ENCODE assay signal across 1 cellular context in the genomic region with DNA sequence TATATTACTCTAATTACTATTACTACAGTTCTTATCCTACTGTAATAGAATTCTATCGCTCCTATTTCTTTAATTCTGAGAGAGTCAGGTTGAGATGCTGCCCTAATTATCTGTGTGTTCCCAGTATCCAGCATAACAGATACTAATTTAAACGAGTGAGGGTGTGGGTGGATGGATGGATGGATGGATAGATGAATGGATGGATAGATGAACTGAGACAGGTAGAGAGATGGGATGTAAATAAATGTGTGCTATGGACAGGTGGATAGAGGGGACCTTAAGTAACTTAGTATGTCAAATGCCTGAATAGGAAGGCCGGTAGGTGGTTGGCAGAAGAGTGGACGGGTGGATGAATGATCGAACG.
TF ChIP-seq lines count a peak whose summit lies in the region.

No MANE protein-coding gene starts in this region.

TF ChIP-seq in K562, 482 proteins besides CTCF, POLR2A, EP300 and RAD21 (continued from another document):
- TF ChIP-seq, protein P1, sequence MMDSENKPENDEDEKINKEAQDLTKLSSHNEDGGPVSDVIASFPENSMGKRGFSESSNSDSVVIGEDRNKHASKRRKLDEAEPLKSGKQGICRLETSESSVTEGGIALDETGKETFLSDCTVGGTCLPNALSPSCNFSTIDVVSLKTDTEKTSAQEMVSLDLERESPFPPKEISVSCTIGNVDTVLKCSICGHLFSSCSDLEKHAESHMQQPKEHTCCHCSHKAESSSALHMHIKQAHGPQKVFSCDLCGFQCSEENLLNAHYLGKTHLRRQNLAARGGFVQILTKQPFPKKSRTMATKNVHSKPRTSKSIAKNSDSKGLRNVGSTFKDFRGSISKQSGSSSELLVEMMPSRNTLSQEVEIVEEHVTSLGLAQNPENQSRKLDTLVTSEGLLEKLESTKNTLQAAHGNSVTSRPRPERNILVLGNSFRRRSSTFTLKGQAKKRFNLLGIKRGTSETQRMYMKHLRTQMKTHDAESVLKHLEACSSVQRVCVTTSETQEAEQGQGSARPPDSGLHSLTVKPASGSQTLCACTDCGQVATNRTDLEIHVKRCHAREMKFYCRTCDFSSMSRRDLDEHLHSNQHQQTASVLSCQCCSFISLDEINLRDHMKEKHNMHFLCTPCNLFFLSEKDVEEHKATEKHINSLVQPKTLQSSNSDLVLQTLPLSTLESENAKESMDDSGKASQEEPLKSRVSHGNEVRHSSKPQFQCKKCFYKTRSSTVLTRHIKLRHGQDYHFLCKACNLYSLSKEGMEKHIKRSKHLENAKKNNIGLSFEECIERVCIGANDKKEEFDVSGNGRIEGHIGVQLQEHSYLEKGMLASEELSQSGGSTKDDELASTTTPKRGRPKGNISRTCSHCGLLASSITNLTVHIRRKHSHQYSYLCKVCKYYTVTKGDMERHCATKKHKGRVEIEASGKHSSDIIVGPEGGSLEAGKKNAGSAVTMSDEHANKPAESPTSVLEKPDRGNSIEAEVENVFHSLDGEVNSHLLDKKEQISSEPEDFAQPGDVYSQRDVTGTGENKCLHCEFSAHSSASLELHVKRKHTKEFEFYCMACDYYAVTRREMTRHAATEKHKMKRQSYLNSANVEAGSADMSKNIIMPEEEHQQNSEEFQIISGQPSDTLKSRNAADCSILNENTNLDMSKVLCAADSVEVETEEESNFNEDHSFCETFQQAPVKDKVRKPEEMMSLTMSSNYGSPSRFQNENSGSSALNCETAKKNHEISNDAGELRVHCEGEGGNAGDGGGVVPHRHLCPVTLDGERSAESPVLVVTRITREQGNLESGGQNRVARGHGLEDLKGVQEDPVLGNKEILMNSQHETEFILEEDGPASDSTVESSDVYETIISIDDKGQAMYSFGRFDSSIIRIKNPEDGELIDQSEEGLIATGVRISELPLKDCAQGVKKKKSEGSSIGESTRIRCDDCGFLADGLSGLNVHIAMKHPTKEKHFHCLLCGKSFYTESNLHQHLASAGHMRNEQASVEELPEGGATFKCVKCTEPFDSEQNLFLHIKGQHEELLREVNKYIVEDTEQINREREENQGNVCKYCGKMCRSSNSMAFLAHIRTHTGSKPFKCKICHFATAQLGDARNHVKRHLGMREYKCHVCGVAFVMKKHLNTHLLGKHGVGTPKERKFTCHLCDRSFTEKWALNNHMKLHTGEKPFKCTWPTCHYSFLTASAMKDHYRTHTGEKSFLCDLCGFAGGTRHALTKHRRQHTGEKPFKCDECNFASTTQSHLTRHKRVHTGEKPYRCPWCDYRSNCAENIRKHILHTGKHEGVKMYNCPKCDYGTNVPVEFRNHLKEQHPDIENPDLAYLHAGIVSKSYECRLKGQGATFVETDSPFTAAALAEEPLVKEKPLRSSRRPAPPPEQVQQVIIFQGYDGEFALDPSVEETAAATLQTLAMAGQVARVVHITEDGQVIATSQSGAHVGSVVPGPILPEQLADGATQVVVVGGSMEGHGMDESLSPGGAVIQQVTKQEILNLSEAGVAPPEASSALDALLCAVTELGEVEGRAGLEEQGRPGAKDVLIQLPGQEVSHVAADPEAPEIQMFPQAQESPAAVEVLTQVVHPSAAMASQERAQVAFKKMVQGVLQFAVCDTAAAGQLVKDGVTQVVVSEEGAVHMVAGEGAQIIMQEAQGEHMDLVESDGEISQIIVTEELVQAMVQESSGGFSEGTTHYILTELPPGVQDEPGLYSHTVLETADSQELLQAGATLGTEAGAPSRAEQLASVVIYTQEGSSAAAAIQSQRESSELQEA (IDR thresholded peaks at IDR 0.05; ENCODE audit: low read depth): no peak
- TF ChIP-seq, protein P2, sequence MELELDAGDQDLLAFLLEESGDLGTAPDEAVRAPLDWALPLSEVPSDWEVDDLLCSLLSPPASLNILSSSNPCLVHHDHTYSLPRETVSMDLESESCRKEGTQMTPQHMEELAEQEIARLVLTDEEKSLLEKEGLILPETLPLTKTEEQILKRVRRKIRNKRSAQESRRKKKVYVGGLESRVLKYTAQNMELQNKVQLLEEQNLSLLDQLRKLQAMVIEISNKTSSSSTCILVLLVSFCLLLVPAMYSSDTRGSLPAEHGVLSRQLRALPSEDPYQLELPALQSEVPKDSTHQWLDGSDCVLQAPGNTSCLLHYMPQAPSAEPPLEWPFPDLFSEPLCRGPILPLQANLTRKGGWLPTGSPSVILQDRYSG (tag; conservative IDR thresholded peaks at IDR 0.05; ENCODE audit: low read depth): no peak
- TF ChIP-seq MAFF (IDR thresholded peaks at IDR 0.05; ENCODE audit: low read length) (no peak), SRSF7 (optimal IDR thresholded peaks at IDR 0.05; ENCODE audit: low read depth, low read length) (no peak), YBX1 (IDR thresholded peaks at IDR 0.05) (no peak), RBM39 (optimal IDR thresholded peaks at IDR 0.05; ENCODE audit: low read depth, low read length) (no peak), ESRRB (CRISPR knock-in tag; IDR thresholded peaks at IDR 0.05; ENCODE audit: borderline replicate concordance) (no peak), TEAD2 (tag; IDR thresholded peaks at IDR 0.05) (no peak), PTRF (tag; IDR thresholded peaks at IDR 0.05) (no peak), CBX2 (IDR thresholded peaks at IDR 0.05; ENCODE audit: insufficient read depth, low read length, poor library complexity, severe bottlenecking) (no peak), PHB2 (IDR thresholded peaks at IDR 0.05; ENCODE audit: low read depth) (no peak)
- TF ChIP-seq, protein P3, sequence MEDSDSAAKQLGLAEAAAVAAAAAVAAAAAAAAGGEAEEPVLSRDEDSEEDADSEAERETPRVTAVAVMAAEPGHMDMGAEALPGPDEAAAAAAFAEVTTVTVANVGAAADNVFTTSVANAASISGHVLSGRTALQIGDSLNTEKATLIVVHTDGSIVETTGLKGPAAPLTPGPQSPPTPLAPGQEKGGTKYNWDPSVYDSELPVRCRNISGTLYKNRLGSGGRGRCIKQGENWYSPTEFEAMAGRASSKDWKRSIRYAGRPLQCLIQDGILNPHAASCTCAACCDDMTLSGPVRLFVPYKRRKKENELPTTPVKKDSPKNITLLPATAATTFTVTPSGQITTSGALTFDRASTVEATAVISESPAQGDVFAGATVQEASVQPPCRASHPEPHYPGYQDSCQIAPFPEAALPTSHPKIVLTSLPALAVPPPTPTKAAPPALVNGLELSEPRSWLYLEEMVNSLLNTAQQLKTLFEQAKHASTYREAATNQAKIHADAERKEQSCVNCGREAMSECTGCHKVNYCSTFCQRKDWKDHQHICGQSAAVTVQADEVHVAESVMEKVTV (CRISPR knock-in tag; IDR thresholded peaks at IDR 0.05): no peak
